ENCODE assay signal across 8 cellular contexts in the genomic region with DNA sequence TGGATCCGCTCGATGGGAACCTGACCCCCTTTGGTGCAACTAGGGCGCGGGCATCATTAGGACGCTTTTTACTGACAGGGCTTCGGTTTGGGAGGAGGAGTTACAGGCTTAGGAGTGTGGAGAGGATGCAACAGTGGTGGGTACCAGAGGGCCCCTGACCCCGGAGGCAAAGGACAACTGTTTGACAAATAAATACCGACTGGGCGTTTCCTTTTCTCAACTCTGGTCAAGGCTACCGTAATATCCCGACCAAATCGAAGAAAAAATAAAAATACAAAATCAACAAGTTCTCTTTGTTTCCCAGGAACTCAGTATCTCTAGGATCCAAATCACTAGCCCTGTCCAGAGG. TPM values are rescaled to one million over a fixed set of nuclear protein-coding genes. Genes with fewer than 3 reads are reported as not detected.
DNase-seq lines count a peak whose midpoint lies in the region; ATAC-seq and TF ChIP-seq lines count a peak whose summit lies in the region.

No MANE protein-coding gene starts in this region.

- peaks cover 15% of the 10 kb centered on the region for H3K27me3 ChIP-seq in CD8-positive, alpha-beta memory T cell (ENCODE audit: insufficient read depth, low read length, poor library complexity, severe bottlenecking)
- H3K27me3 ChIP-seq in neutrophil: no peaks in the 10 kb centered on the region

- H3K27ac Mint-ChIP-seq in CD8-positive, alpha-beta memory T cell: no peak overlapping the region

- H3K36me3 Mint-ChIP-seq in CD8-positive, alpha-beta memory T cell: no peaks in the 10 kb centered on the region

- H3K36me3 ChIP-seq in CD8-positive, alpha-beta memory T cell (ENCODE audit: insufficient read depth, low read length): no peaks in the 10 kb centered on the region
- H3K36me3 ChIP-seq in neutrophil: no peaks in the 10 kb centered on the region

- peaks cover 3 to 7% (median 5%) of the 10 kb centered on the region in 3 donors for H3K4me1 Mint-ChIP-seq in CD8-positive, alpha-beta memory T cell

- H3K9me3 ChIP-seq in CD8-positive, alpha-beta memory T cell (ENCODE audit: low read length): no peaks in the 10 kb centered on the region
- H3K9me3 ChIP-seq in neutrophil: no peaks in the 10 kb centered on the region

- no peak for TF ChIP-seq CTCF in epithelial cell of proximal tubule (conservative IDR thresholded peaks at IDR 0.05; ENCODE audit: low read depth, low read length)
- no peak for TF ChIP-seq CTCF in neutrophil (IDR thresholded peaks at IDR 0.05)

- ATAC-seq in GM21825 (IDR thresholded peaks at IDR 0.05; ENCODE audit: unreplicated experiment): no peak

- no peaks in the 10 kb centered on the region for H3K9me3 Mint-ChIP-seq in CD8-positive, alpha-beta memory T cell

- no peak for DNase-seq in CD8-positive, alpha-beta memory T cell
- DNase-seq in NOMO-1 treated with dmso at 0.1 percent for 144 hours (lab: John Stamatoyannopoulos, UW; ENCODE audit: unreplicated experiment): peak; percentile 85
- no peak for DNase-seq in epithelial cell of proximal tubule (ENCODE audit: low read depth)
- no peak for DNase-seq in NCI-H1930 (lab: John Stamatoyannopoulos, UW)
- no peak for DNase-seq in UCSD-AML1 (lab: John Stamatoyannopoulos, UW; ENCODE audit: unreplicated experiment)
- DNase-seq in KG1 (lab: John Stamatoyannopoulos, UW): no peak

- POLR2A ChIA-PET in CD8-positive, alpha-beta memory T cell (lab: Charles Lee): no interaction called here

- no peaks in the 10 kb centered on the region for H3K4me1 ChIP-seq in CD8-positive, alpha-beta memory T cell (ENCODE audit: insufficient read depth, low read length)
- peaks cover 75 to 86% of the 10 kb centered on the region in 2 experiments for H3K4me1 ChIP-seq in neutrophil (ENCODE audit: control insufficient read depth in 1 of 2, insufficient read depth in 1 of 2, low read depth in 1 of 2, low read length in 1 of 2)

- no peak overlapping the region for H3K27ac ChIP-seq in CD8-positive, alpha-beta memory T cell (ENCODE audit: low read depth, low read length)
- H3K27ac ChIP-seq in neutrophil: peak overlapping the region; percentile 84

- no peak overlapping the region for H3K4me3 ChIP-seq in CD8-positive, alpha-beta memory T cell (ENCODE audit: low read length)
- H3K4me3 ChIP-seq in epithelial cell of proximal tubule (ENCODE audit: low read depth, low read length) (peak overlapping the region; percentile 47), neutrophil (ENCODE audit: low read depth in 1 of 2, low read length in 1 of 2) (peak overlapping the region; percentile 82 to 92)

- H3K4me3 Mint-ChIP-seq in CD8-positive, alpha-beta memory T cell: peak overlapping the region in 5 of 7 donors; percentile 22 to 67 (median 33)

- peaks cover 29 to 65% of the 10 kb centered on the region in 2 donors for H3K27me3 Mint-ChIP-seq in CD8-positive, alpha-beta memory T cell

- CTCF ChIA-PET in CD8-positive, alpha-beta memory T cell (lab: Charles Lee): no interaction called here

RNA-seq across cellular contexts. Expression of a gene that starts 0.3 kb away (rescaled TPM):
- under 1 TPM; 0.04 to 0.20 TPM for total RNA-seq in CD8-positive, alpha-beta memory T cell
- not detected for polyA plus RNA-seq in CD8-positive, alpha-beta memory T cell
- total RNA-seq in epithelial cell of proximal tubule: 0.14 and 1.0 TPM in 2 replicates
